In the genomic region with DNA sequence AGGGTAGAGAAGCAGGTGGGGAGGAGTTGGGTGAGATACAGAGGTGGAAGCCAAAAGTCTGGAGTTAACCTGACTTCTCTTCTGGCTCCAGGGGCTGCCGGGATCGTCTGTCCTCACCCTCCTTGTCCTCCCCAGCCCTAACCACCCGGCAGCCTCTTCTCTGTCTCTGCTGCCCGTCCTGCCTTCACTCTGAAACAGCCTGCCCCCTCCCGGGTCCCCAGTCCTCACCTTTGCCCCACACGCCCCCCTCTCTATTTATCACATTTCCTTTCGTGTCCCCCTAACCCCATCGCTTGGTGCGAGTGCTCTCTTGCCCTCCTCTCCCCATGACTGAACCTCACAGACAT, we compare ENCODE assay signal across 9 cellular contexts. TPM values are rescaled to one million over a fixed set of nuclear protein-coding genes. Genes with fewer than 3 reads are reported as not detected.
DNase-seq lines count a peak whose midpoint lies in the region; ATAC-seq and TF ChIP-seq lines count a peak whose summit lies in the region.
"Had no signal": no experiment of that assay in that cellular context is flagged by ENCODE, and none has a peak within 500 bp of the region (broad histone marks: within the 10 kb centered on the region; RNA-seq: fewer than 3 reads in every experiment).

No MANE protein-coding gene starts in this region.

- H3K4me1 ChIP-seq in Panc1 (ENCODE audit: control insufficient read depth, insufficient read depth, low read length) (peaks cover 10% of the 10 kb centered on the region), OCI-LY7 (ENCODE audit: insufficient read depth, low read length, poor library complexity, severe bottlenecking) (peaks cover 14% of the 10 kb centered on the region)

- TF ChIP-seq CTCF in AG09309 (IDR thresholded peaks at IDR 0.05; ENCODE audit: control insufficient read depth, insufficient read depth, low read depth, low read length, missing control alignments) (no peak), Panc1 (IDR thresholded peaks at IDR 0.05) (no peak), epithelial cell of esophagus (IDR thresholded peaks at IDR 0.05; ENCODE audit: insufficient read depth, low read depth, low read length, missing control alignments) (no peak), OCI-LY7 (conservative IDR thresholded peaks at IDR 0.05; ENCODE audit: low read length) (no peak)

- H3K4me2 ChIP-seq in OCI-LY7 (ENCODE audit: low read length): no peak overlapping the region

- peaks cover 5% of the 10 kb centered on the region; the same call in 1 of the 2 replicates for H3K79me2 ChIP-seq in OCI-LY7 (ENCODE audit: insufficient read depth, low read depth, low read length)

- no peaks in the 10 kb centered on the region for H3K9me2 ChIP-seq in OCI-LY7 (ENCODE audit: insufficient read depth, low read length)

- H3K36me3 Mint-ChIP-seq in natural killer cell treated with Interleukin-12 subunit alpha and Interleukin-12 subunit beta and Interleukin-15 and Interleukin-18, amount 100 ng/mL, for 72 hours: peaks cover 10% of the 10 kb centered on the region

- H3K36me3 ChIP-seq in Panc1 (ENCODE audit: control insufficient read depth, insufficient read depth, low read length) (no peaks in the 10 kb centered on the region), OCI-LY7 (ENCODE audit: insufficient read depth, low read length) (peaks cover 8% of the 10 kb centered on the region; the same call in 1 of the 2 replicates)

- peaks cover 31 to 36% of the 10 kb centered on the region in 2 donors for H3K27me3 Mint-ChIP-seq in natural killer cell treated with Interleukin-12 subunit alpha and Interleukin-12 subunit beta and Interleukin-15 and Interleukin-18, amount 100 ng/mL, for 72 hours

- no peaks in the 10 kb centered on the region for H3K27me3 ChIP-seq in Panc1 (ENCODE audit: control insufficient read depth, insufficient read depth, low read length)

- POLR2A ChIA-PET in Panc1 (lab: Charles Lee): no interaction called here
- POLR2A ChIA-PET in OCI-LY7 (lab: Charles Lee): no interaction called here

- H3K9me3 ChIP-seq in Panc1 (ENCODE audit: control insufficient read depth, insufficient read depth, low read depth, low read length) (no peaks in the 10 kb centered on the region), OCI-LY7 (ENCODE audit: low read length) (no peaks in the 10 kb centered on the region)

- in situ Hi-C loops in Panc1 (cut with HindIII; ENCODE audit: low pct_unique_long_range_greater_than_20kb, low sequenced_read_pairs): no loop called here

- DNase-seq in AG09309 (ENCODE audit: low read depth) (no peak), Panc1 (ENCODE audit: low read depth, low spot score) (no peak), epithelial cell of esophagus (ENCODE audit: low read depth) (no peak), OCI-LY7 (ENCODE audit: low spot score) (no peak), OCI-M2 (lab: John Stamatoyannopoulos, UW; ENCODE audit: unreplicated experiment) (no peak), NCI-H524 treated with DMSO at 0.1 percent for 48 hours (lab: John Stamatoyannopoulos, UW) (no peak)
- DNase-seq in natural killer cell treated with Interleukin-12 subunit alpha and Interleukin-12 subunit beta and Interleukin-15 and Interleukin-18, amount 100 ng/mL, for 72 hours (ENCODE audit: low spot score): no peak
- no peak for DNase-seq in activated CD4-positive, alpha-beta T cell treated with anti-CD3 and anti-CD28 coated beads for 48 hours
- DNase-seq: activated naive CD4-positive, alpha-beta T cell treated with anti-CD3 and anti-CD28 coated beads, Interleukin-2, amount 50 U/mL, for 16 hours had no signal

- peak overlapping the region in 1 of 2 donors; percentile 31 for H3K27ac Mint-ChIP-seq in natural killer cell treated with Interleukin-12 subunit alpha and Interleukin-12 subunit beta and Interleukin-15 and Interleukin-18, amount 100 ng/mL, for 72 hours

- peak; percentile 26 for ATAC-seq in Panc1
- no peak for ATAC-seq in natural killer cell treated with Interleukin-12 subunit alpha and Interleukin-12 subunit beta and Interleukin-15 and Interleukin-18, amount 100 ng/mL, for 72 hours

- peak overlapping the region; percentile 77 for H3K27ac ChIP-seq in Panc1 (ENCODE audit: low read length)
- no peak overlapping the region for H3K27ac ChIP-seq in OCI-LY7 (ENCODE audit: low read depth, low read length, poor library complexity, severe bottlenecking)

- no peaks in the 10 kb centered on the region for H4K20me1 ChIP-seq in OCI-LY7 (ENCODE audit: insufficient read depth, low read length)

- BruUV-seq in Panc1 (replicated peaks; lab: Mats Ljungman, UMichigan): no TSS peak
- no TSS peak for BruUV-seq in OCI-LY7 (replicated peaks; lab: Mats Ljungman, UMichigan)

- H3K4me3 Mint-ChIP-seq in natural killer cell treated with Interleukin-12 subunit alpha and Interleukin-12 subunit beta and Interleukin-15 and Interleukin-18, amount 100 ng/mL, for 72 hours: peak overlapping the region; percentile 39

- H2AFZ ChIP-seq in OCI-LY7 (ENCODE audit: low read length): no peak overlapping the region

- H3K4me3 ChIP-seq in AG09309 (ENCODE audit: control insufficient read depth, low read depth, low read length): peak overlapping the region; percentile 54
- peak overlapping the region; percentile 51 to 57 for H3K4me3 ChIP-seq in Panc1 (ENCODE audit: low read depth in 2 of 2, low read length in 2 of 2)
- peak overlapping the region; percentile 58 for H3K4me3 ChIP-seq in epithelial cell of esophagus (ENCODE audit: low read length)
- H3K4me3 ChIP-seq in OCI-LY7 (ENCODE audit: low read depth, low read length, poor library complexity, severe bottlenecking): no peak overlapping the region

- CTCF ChIA-PET in Panc1 (lab: Charles Lee) (no interaction called here), OCI-LY7 (lab: Charles Lee; ENCODE audit: unreplicated experiment) (no interaction called here)

- no peaks in the 10 kb centered on the region for H3K9me3 Mint-ChIP-seq in natural killer cell treated with Interleukin-12 subunit alpha and Interleukin-12 subunit beta and Interleukin-15 and Interleukin-18, amount 100 ng/mL, for 72 hours

- peaks cover 29 to 30% of the 10 kb centered on the region in 2 donors for H3K4me1 Mint-ChIP-seq in natural killer cell treated with Interleukin-12 subunit alpha and Interleukin-12 subunit beta and Interleukin-15 and Interleukin-18, amount 100 ng/mL, for 72 hours (ENCODE audit: low read depth in 2 of 2)

- intact Hi-C loops in Panc1 (cut with micrococcal nuclease; ENCODE audit: unreplicated experiment): no loop called here
- intact Hi-C loops in OCI-LY7 (cut with micrococcal nuclease; ENCODE audit: unreplicated experiment): no loop called here

RNA-seq across cellular contexts. Expression of a gene that starts 5.7 kb away (rescaled TPM):
- total RNA-seq in Panc1 (2021; ENCODE audit: unreplicated experiment) (33.7 TPM), OCI-LY7 (2022) (40.0 and 42.7 TPM in 2 replicates)
- polyA plus RNA-seq in Panc1 (2012; ENCODE audit: insufficient read length): 63.5 TPM
- 10 to 100 TPM; 31.1 to 35.5 TPM for total RNA-seq in natural killer cell treated with Interleukin-12 subunit alpha and Interleukin-12 subunit beta and Interleukin-15 and Interleukin-18, amount 100 ng/mL, for 72 hours
- 25.0 and 31.8 TPM in 2 replicates for total RNA-seq in OCI-LY7 (2014; rRNA removed; shearing (Covaris generic))

RNA-seq across cellular contexts. Expression of a gene that starts 9.5 kb away (rescaled TPM):
- total RNA-seq in Panc1 (2021; ENCODE audit: unreplicated experiment): 7.4 TPM
- 8.9 TPM for polyA plus RNA-seq in Panc1 (2012; ENCODE audit: insufficient read length)
- total RNA-seq in natural killer cell treated with Interleukin-12 subunit alpha and Interleukin-12 subunit beta and Interleukin-15 and Interleukin-18, amount 100 ng/mL, for 72 hours: 1 to 10 TPM; 3.3 to 6.2 TPM
- 11.6 and 21.4 TPM in 2 replicates for total RNA-seq in OCI-LY7 (2014; rRNA removed; shearing (Covaris generic))
- 18.8 and 23.5 TPM in 2 replicates for total RNA-seq in OCI-LY7 (2022)

RNA-seq across cellular contexts. Expression of a gene that starts 13.3 kb away (rescaled TPM):
- total RNA-seq in Panc1 (2021; ENCODE audit: unreplicated experiment) (135 TPM), OCI-LY7 (2022) (48.3 and 53.2 TPM in 2 replicates)
- polyA plus RNA-seq in Panc1 (2012; ENCODE audit: insufficient read length): 155 TPM
- 100 to 1,000 TPM in 1 of 2 donors, 10 to 100 TPM in 1; 91.5 to 102 TPM for total RNA-seq in natural killer cell treated with Interleukin-12 subunit alpha and Interleukin-12 subunit beta and Interleukin-15 and Interleukin-18, amount 100 ng/mL, for 72 hours
- total RNA-seq in OCI-LY7 (2014; rRNA removed; shearing (Covaris generic)): 22.9 and 29.2 TPM in 2 replicates

RNA-seq across cellular contexts. Expression of a gene that starts 13.5 kb away (rescaled TPM):
- total RNA-seq in Panc1 (2021; ENCODE audit: unreplicated experiment): 27.4 TPM
- 28.5 TPM for polyA plus RNA-seq in Panc1 (2012; ENCODE audit: insufficient read length)
- 10 to 100 TPM; 43.9 to 50.4 TPM for total RNA-seq in natural killer cell treated with Interleukin-12 subunit alpha and Interleukin-12 subunit beta and Interleukin-15 and Interleukin-18, amount 100 ng/mL, for 72 hours
- total RNA-seq in OCI-LY7 (2014; rRNA removed; shearing (Covaris generic)): 30.6 and 32.5 TPM in 2 replicates
- total RNA-seq in OCI-LY7 (2022): 47.3 and 48.5 TPM in 2 replicates

RNA-seq across cellular contexts. Expression of a gene that starts 21.7 kb away (rescaled TPM):
- total RNA-seq in Panc1 (2021; ENCODE audit: unreplicated experiment) (0.57 TPM), OCI-LY7 (2022) (4.5 and 4.6 TPM in 2 replicates)
- 0.94 TPM for polyA plus RNA-seq in Panc1 (2012; ENCODE audit: insufficient read length)
- 1 to 10 TPM; 1.1 to 1.3 TPM for total RNA-seq in natural killer cell treated with Interleukin-12 subunit alpha and Interleukin-12 subunit beta and Interleukin-15 and Interleukin-18, amount 100 ng/mL, for 72 hours
- total RNA-seq in OCI-LY7 (2014; rRNA removed; shearing (Covaris generic)): 3.5 and 5.2 TPM in 2 replicates
